7 cellular contexts compared by ENCODE assay signal in genomic region chr7:139359366-139360209, GRCh38.
A peak's percentile ranks its signal among the peaks of the same experiment; 100 is the strongest.
DNase-seq lines count a peak whose midpoint lies in the region; ATAC-seq, FAIRE-seq and TF ChIP-seq lines count a peak whose summit lies in the region.

Gene LUC7L2, plus strand, starts transcription at chr7:139359894. Its CDS starts 368 bp downstream, at chr7:139360262.

- peak; percentile 67 for ATAC-seq in HG02981 (IDR thresholded peaks at IDR 0.05; ENCODE audit: unreplicated experiment)

- peak within 1 kb of the TSS; percentile 60 for H3K4me3 ChIP-seq in astrocyte of the cerebellum (ENCODE audit: low read depth, low read length)

- in situ Hi-C loops in astrocyte of the cerebellum (cut with HindIII; ENCODE audit: low sequenced_read_pairs), result no loop called here

- DNase-seq in GM18507 (ENCODE audit: extremely low spot score, insufficient read length, low read depth), result peak; percentile 86
- peak; percentile 97 for DNase-seq in NCI-H2029 treated with DMSO at 0.1 percent for 48 hours (lab: John Stamatoyannopoulos, UW)
- peak; percentile 99 for DNase-seq in T-helper 9 cell
- DNase-seq in astrocyte of the cerebellum (ENCODE audit: low read depth), result peak; percentile 97
- peak; percentile 94 for DNase-seq in hepatic stellate cell (ENCODE audit: low spot score)
- DNase-seq in retina, result peak; percentile 100

- no peak for TF ChIP-seq CTCF in astrocyte of the cerebellum (IDR thresholded peaks at IDR 0.05; ENCODE audit: low read depth, low read length, missing control alignments)

- peak; percentile 93 for FAIRE-seq in GM18507 (lab: Jason Lieb, UNC)

Comparison
In these comparisons a context has a peak if more than half of its experiments do, and no peak if none do; other contexts are left out.
1. Peak in every context shown above with its lines: DNase-seq, ATAC-seq and H3K4me3 ChIP-seq.